In the genomic region with DNA sequence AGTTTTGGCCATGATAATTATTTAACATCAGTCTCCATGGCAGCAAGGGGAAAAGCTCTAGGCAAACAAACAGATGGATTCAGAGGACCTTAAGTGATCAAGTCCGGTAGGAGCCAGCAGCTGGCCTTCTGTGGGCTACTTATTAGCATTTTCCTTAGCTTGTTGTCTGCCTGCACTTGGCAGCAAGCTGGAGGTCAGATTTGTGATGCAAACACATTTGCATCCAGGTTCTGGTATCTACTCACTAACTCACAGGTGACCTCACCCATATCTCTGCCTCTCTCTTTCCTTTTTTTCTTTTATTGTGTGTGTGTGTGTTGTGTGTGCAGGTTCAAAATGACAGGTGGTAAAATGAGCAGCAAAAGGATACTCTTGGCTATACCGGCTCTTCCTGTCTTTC, we compare ENCODE assay signal across 1 cellular context.
TF ChIP-seq lines count a peak whose summit lies in the region.

No MANE protein-coding gene starts in this region.

TF ChIP-seq in HCT116, 20 proteins besides CTCF, POLR2A, EP300 and RAD21 (continued from another document):
- TF ChIP-seq CEBPB (IDR thresholded peaks at IDR 0.05; ENCODE audit: low read depth) (no peak), ZNF274 (IDR thresholded peaks at IDR 0.05; ENCODE audit: low read depth, low read length) (no peak)
- TF ChIP-seq, protein P1, sequence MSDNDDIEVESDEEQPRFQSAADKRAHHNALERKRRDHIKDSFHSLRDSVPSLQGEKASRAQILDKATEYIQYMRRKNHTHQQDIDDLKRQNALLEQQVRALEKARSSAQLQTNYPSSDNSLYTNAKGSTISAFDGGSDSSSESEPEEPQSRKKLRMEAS (IDR thresholded peaks at IDR 0.05), result no peak
